Comparison of ENCODE assay signal across 29 cellular contexts in genomic region chr14:105460116-105460515, GRCh38.
"Had no signal": no experiment of that assay in that cellular context is flagged by ENCODE, and none has a peak within 500 bp of the region (broad histone marks: within the 10 kb centered on the region; RNA-seq: fewer than 3 reads in every experiment).

No MANE protein-coding gene starts in this region.

- H3K27ac Mint-ChIP-seq: stimulated activated effector memory CD8-positive, alpha-beta T cell treated with anti-CD3 and anti-CD28 coated beads, Interleukin-12 subunit alpha, Interleukin-12 subunit beta, amount 100 ng/mL, for 72 hours; stimulated activated memory B cell treated with anti-CD40 and anti-IgM and Interleukin-4, amounts not matched to agents 10 μg/mL and 1 μg/mL and 100 μg/mL, for 72 hours; stimulated activated naive B cell treated with anti-CD40 and anti-IgM and Interleukin-4, amounts not matched to agents 10 μg/mL and 1 μg/mL and 100 μg/mL, for 72 hours; stimulated activated naive CD8-positive, alpha-beta T cell treated with anti-CD3 and anti-CD28 coated beads, Interleukin-15, amount 100 ng/mL, for 72 hours; stimulated activated naive CD8-positive, alpha-beta T cell treated with anti-CD3 and anti-CD28 coated beads, Interleukin-15, Interleukin-2, amounts not matched to agents 100 ng/mL and 50 ng/mL, for 24 hours; type B pancreatic cell had no signal

- ATAC-seq: stimulated activated effector memory CD8-positive, alpha-beta T cell treated with anti-CD3 and anti-CD28 coated beads, Interleukin-12 subunit alpha, Interleukin-12 subunit beta, amount 100 ng/mL, for 72 hours; stimulated activated memory B cell treated with anti-CD40 and anti-IgM and Interleukin-4, amounts not matched to agents 10 μg/mL and 1 μg/mL and 100 μg/mL, for 72 hours; stimulated activated naive B cell treated with anti-CD40 and anti-IgM and Interleukin-4, amounts not matched to agents 10 μg/mL and 1 μg/mL and 100 μg/mL, for 72 hours; stimulated activated naive CD8-positive, alpha-beta T cell treated with anti-CD3 and anti-CD28 coated beads, Interleukin-15, amount 100 ng/mL, for 72 hours; stimulated activated naive CD8-positive, alpha-beta T cell treated with anti-CD3 and anti-CD28 coated beads, Interleukin-15, Interleukin-2, amounts not matched to agents 100 U/mL and 50 U/mL, for 24 hours; upper lobe of right lung had no signal

- H3K9me3 Mint-ChIP-seq: stimulated activated effector memory CD8-positive, alpha-beta T cell treated with anti-CD3 and anti-CD28 coated beads, Interleukin-12 subunit alpha, Interleukin-12 subunit beta, amount 100 ng/mL, for 72 hours; stimulated activated memory B cell treated with anti-CD40 and anti-IgM and Interleukin-4, amounts not matched to agents 10 μg/mL and 1 μg/mL and 100 μg/mL, for 72 hours; stimulated activated naive B cell treated with anti-CD40 and anti-IgM and Interleukin-4, amounts not matched to agents 10 μg/mL and 1 μg/mL and 100 μg/mL, for 72 hours; stimulated activated naive CD8-positive, alpha-beta T cell treated with anti-CD3 and anti-CD28 coated beads, Interleukin-15, amount 100 ng/mL, for 72 hours; stimulated activated naive CD8-positive, alpha-beta T cell treated with anti-CD3 and anti-CD28 coated beads, Interleukin-15, Interleukin-2, amounts not matched to agents 100 ng/mL and 50 ng/mL, for 24 hours; type B pancreatic cell had no signal

- DNase-seq: stimulated activated CD4-positive, alpha-beta T cell treated with anti-CD3 and anti-CD28 coated beads, Interleukin-2, amount 100 ng/mL, for 48 hours; stimulated activated CD4-positive, alpha-beta T cell treated with anti-CD3 and anti-CD28 coated beads, Interleukin-4, amount 100 ng/mL, for 1 hour; stimulated activated CD4-positive, alpha-beta T cell treated with anti-CD3 and anti-CD28 coated beads, Interleukin-4, amount 100 ng/mL, for 24 hours; stimulated activated CD4-positive, alpha-beta T cell treated with anti-CD3 and anti-CD28 coated beads, Interleukin-4, amount 100 ng/mL, for 4 hours; stimulated activated CD8-positive, alpha-beta memory T cell treated with anti-CD3 and anti-CD28 coated beads, Interleukin-4, amount 100 ng/mL, for 48 hours; stimulated activated naive B cell treated with anti-CD40 and anti-IgM and Interleukin-4, amounts not matched to agents 10 μg/mL and 1 μg/mL and 100 μg/mL, for 72 hours; stimulated activated naive CD4-positive, alpha-beta T cell; stimulated activated naive CD4-positive, alpha-beta T cell treated with Interleukin-2 at 50 U/mL for 16 hours; stimulated activated naive CD8-positive, alpha-beta T cell treated with anti-CD3 and anti-CD28 coated beads, Interleukin-15, amount 100 ng/mL, for 72 hours; stimulated activated naive CD8-positive, alpha-beta T cell treated with anti-CD3 and anti-CD28 coated beads, Interleukin-15, Interleukin-2, amounts not matched to agents 100 U/mL and 50 U/mL, for 24 hours; stomach; substantia nigra; testis; thyroid gland; tibial artery; transverse colon; trophoblast cell; upper lobe of right lung; uterus had no signal

- H3K36me3 Mint-ChIP-seq: type B pancreatic cell had no signal

- H3K4me1 ChIP-seq: stomach, suprapubic skin, testis, tibial nerve, transverse colon, upper lobe of right lung, uterus had no signal

- H3K27me3 Mint-ChIP-seq: stimulated activated memory B cell treated with anti-CD40 and anti-IgM and Interleukin-4, amounts not matched to agents 10 μg/mL and 1 μg/mL and 100 μg/mL, for 72 hours; stimulated activated naive B cell treated with anti-CD40 and anti-IgM and Interleukin-4, amounts not matched to agents 10 μg/mL and 1 μg/mL and 100 μg/mL, for 72 hours; stimulated activated naive CD8-positive, alpha-beta T cell treated with anti-CD3 and anti-CD28 coated beads, Interleukin-15, amount 100 ng/mL, for 72 hours; stimulated activated naive CD8-positive, alpha-beta T cell treated with anti-CD3 and anti-CD28 coated beads, Interleukin-15, Interleukin-2, amounts not matched to agents 100 ng/mL and 50 ng/mL, for 24 hours; type B pancreatic cell had no signal

- H3K9me3 ChIP-seq: stomach, suprapubic skin, testis, thoracic aorta, thyroid gland, tibial artery, tibial nerve, transverse colon, upper lobe of left lung, upper lobe of right lung, uterus, vagina had no signal

- H3K27me3 ChIP-seq: stomach, suprapubic skin, testis, thyroid gland, tibial artery, tibial nerve, transverse colon, upper lobe of left lung, upper lobe of right lung, uterus, vagina had no signal

- H3K4me1 Mint-ChIP-seq: stimulated activated naive CD8-positive, alpha-beta T cell treated with anti-CD3 and anti-CD28 coated beads, Interleukin-15, amount 100 ng/mL, for 72 hours had no signal

- H3K4me3 ChIP-seq: stomach, suprapubic skin, testis, thoracic aorta, thyroid gland, tibial artery, tibial nerve, transverse colon, upper lobe of left lung, upper lobe of right lung, uterus, vagina had no signal

- H3K4me3 Mint-ChIP-seq: stimulated activated effector memory CD8-positive, alpha-beta T cell treated with anti-CD3 and anti-CD28 coated beads, Interleukin-12 subunit alpha, Interleukin-12 subunit beta, amount 100 ng/mL, for 72 hours; stimulated activated memory B cell treated with anti-CD40 and anti-IgM and Interleukin-4, amounts not matched to agents 10 μg/mL and 1 μg/mL and 100 μg/mL, for 72 hours; stimulated activated naive B cell treated with anti-CD40 and anti-IgM and Interleukin-4, amounts not matched to agents 10 μg/mL and 1 μg/mL and 100 μg/mL, for 72 hours; stimulated activated naive CD8-positive, alpha-beta T cell treated with anti-CD3 and anti-CD28 coated beads, Interleukin-15, amount 100 ng/mL, for 72 hours; stimulated activated naive CD8-positive, alpha-beta T cell treated with anti-CD3 and anti-CD28 coated beads, Interleukin-15, Interleukin-2, amounts not matched to agents 100 ng/mL and 50 ng/mL, for 24 hours; type B pancreatic cell had no signal

- H3K36me3 ChIP-seq: uterus had no signal

- FAIRE-seq: urothelium cell line had no signal

- H3K27ac ChIP-seq: stomach, suprapubic skin, testis, thoracic aorta, thyroid gland, tibial artery, tibial nerve, transverse colon, upper lobe of left lung, upper lobe of right lung, uterus, vagina had no signal
